13 cellular contexts compared by ENCODE assay signal in the genomic region with DNA sequence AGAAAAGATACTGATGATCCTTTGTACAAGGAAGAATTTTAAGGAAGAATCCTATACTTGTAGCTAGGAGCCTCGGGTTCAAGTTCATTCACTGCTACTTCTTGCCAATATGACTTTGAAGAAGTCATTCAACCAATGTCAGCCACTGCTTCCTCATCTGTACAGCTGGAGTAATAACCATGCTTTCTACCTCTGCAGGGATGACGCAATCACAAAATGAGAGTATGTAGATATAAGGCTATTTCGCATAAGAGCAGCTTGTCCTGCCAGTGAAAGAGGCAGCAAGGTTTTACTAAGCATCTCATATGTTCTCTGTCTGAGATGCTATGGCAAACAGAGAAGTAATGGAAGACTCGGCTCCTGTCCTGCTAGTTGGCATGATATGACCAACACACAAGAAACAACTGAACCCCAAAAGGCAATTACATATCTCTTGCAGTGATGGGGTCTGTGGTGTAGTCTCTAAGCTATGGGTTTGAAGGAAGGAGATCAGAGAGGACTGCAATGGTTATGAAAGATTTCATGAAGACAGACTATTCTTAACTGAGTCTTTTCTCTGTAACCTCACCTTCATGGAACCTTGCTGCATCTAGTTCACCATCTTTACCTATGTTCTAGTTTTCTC. TPM values are rescaled to one million over a fixed set of nuclear protein-coding genes. Genes with fewer than 3 reads are reported as not detected.
DNase-seq lines count a peak whose midpoint lies in the region; ATAC-seq and TF ChIP-seq lines count a peak whose summit lies in the region.
"Had no signal": no experiment of that assay in that cellular context is flagged by ENCODE, and none has a peak within 500 bp of the region (broad histone marks: within the 10 kb centered on the region; RNA-seq: fewer than 3 reads in every experiment).

No MANE protein-coding gene starts in this region.

- no peak for DNase-seq in CD8-positive, alpha-beta memory T cell
- DNase-seq in NAMALWA (ENCODE audit: low spot score) (peak; percentile 23), NCI-H526 (lab: John Stamatoyannopoulos, UW) (no peak), MM.1S (no peak)
- no peak for DNase-seq in activated naive CD8-positive, alpha-beta T cell treated with anti-CD3 and anti-CD28 coated beads for 36 hours
- DNase-seq in naive thymus-derived CD4-positive, alpha-beta T cell: no peak
- DNase-seq: left cardiac atrium, NCI-H187 treated with DMSO at 0.1 percent for 48 hours, T1000 had no signal

- no peak overlapping the region for H3K4me3 ChIP-seq in CD8-positive, alpha-beta memory T cell (ENCODE audit: low read length)
- H3K4me3 ChIP-seq in naive thymus-derived CD4-positive, alpha-beta T cell (ENCODE audit: low read length): no peak overlapping the region
- no peak overlapping the region for H3K4me3 ChIP-seq in MM.1S (ENCODE audit: low read length)
- H3K4me3 ChIP-seq: BLaER1, hepatocyte had no signal

- H3K27me3 ChIP-seq in CD8-positive, alpha-beta memory T cell (ENCODE audit: insufficient read depth, low read length, poor library complexity, severe bottlenecking): no peaks in the 10 kb centered on the region
- H3K27me3 ChIP-seq in naive thymus-derived CD4-positive, alpha-beta T cell (ENCODE audit: control insufficient read depth in 2 of 2, insufficient read depth in 2 of 2, low read length in 2 of 2): no peaks in the 10 kb centered on the region
- no peaks in the 10 kb centered on the region for H3K27me3 ChIP-seq in MM.1S (replicated peaks; ENCODE audit: insufficient read depth, low read length)
- H3K27me3 ChIP-seq: BLaER1, hepatocyte had no signal

- H3K27ac ChIP-seq in CD8-positive, alpha-beta memory T cell (ENCODE audit: low read depth, low read length): no peak overlapping the region
- peak overlapping the region; percentile 6 for H3K27ac ChIP-seq in naive thymus-derived CD4-positive, alpha-beta T cell (ENCODE audit: low read depth, low read length)
- no peak overlapping the region for H3K27ac ChIP-seq in MM.1S (ENCODE audit: low read length)
- H3K27ac ChIP-seq: BLaER1, hepatocyte had no signal

- CTCF ChIA-PET in CD8-positive, alpha-beta memory T cell (lab: Charles Lee): interaction anchor here (1.1 to 2.1 kb wide), 2 partner anchors 80 to 90 kb away, joined by 3 to 8 read pairs; no protein-coding TSS in a partner anchor
- CTCF ChIA-PET in naive thymus-derived CD4-positive, alpha-beta T cell (lab: Charles Lee): no interaction called here

- H3K27ac Mint-ChIP-seq in CD8-positive, alpha-beta memory T cell: peak overlapping the region; percentile 2 to 85 (median 45)
- H3K27ac Mint-ChIP-seq in activated naive CD8-positive, alpha-beta T cell treated with anti-CD3 and anti-CD28 coated beads for 36 hours: peak overlapping the region; percentile 55
- peak overlapping the region in 8 of 9 donors; percentile 28 to 83 (median 59) for H3K27ac Mint-ChIP-seq in naive thymus-derived CD4-positive, alpha-beta T cell

- TF ChIP-seq CTCF in MM.1S (IDR thresholded peaks at IDR 0.05; ENCODE audit: low read length): no peak

- H2AFZ ChIP-seq in MM.1S (ENCODE audit: low read length): no peak overlapping the region
- H2AFZ ChIP-seq: hepatocyte had no signal

- ATAC-seq in naive thymus-derived CD4-positive, alpha-beta T cell: peak; percentile 70
- ATAC-seq in GM21576 (IDR thresholded peaks at IDR 0.05; ENCODE audit: unreplicated experiment): no peak
- ATAC-seq: Right ventricle myocardium inferior had no signal

- no peaks in the 10 kb centered on the region for H3K27me3 Mint-ChIP-seq in CD8-positive, alpha-beta memory T cell
- no peaks in the 10 kb centered on the region for H3K27me3 Mint-ChIP-seq in activated naive CD8-positive, alpha-beta T cell treated with anti-CD3 and anti-CD28 coated beads for 36 hours
- no peaks in the 10 kb centered on the region for H3K27me3 Mint-ChIP-seq in naive thymus-derived CD4-positive, alpha-beta T cell

- peaks cover 0 to 50% (median 14%) of the 10 kb centered on the region in 3 donors for H3K36me3 Mint-ChIP-seq in CD8-positive, alpha-beta memory T cell
- H3K36me3 Mint-ChIP-seq in activated naive CD8-positive, alpha-beta T cell treated with anti-CD3 and anti-CD28 coated beads for 36 hours: peaks cover 45% of the 10 kb centered on the region
- H3K36me3 Mint-ChIP-seq in naive thymus-derived CD4-positive, alpha-beta T cell: peaks cover 7 to 33% (median 27%) of the 10 kb centered on the region in 5 donors

- H3K4me1 ChIP-seq in CD8-positive, alpha-beta memory T cell (ENCODE audit: insufficient read depth, low read length): peaks cover 77% of the 10 kb centered on the region
- peaks cover 40 to 70% of the 10 kb centered on the region in 2 donors for H3K4me1 ChIP-seq in naive thymus-derived CD4-positive, alpha-beta T cell (ENCODE audit: control insufficient read depth in 2 of 2, insufficient read depth in 2 of 2, low read length in 2 of 2)
- peaks cover 3% of the 10 kb centered on the region for H3K4me1 ChIP-seq in MM.1S (ENCODE audit: low read length)

- no peak overlapping the region for H3K9ac ChIP-seq in MM.1S (ENCODE audit: low read length)
- H3K9ac ChIP-seq: BLaER1 had no signal

- no peak overlapping the region for H3K4me2 ChIP-seq in MM.1S (ENCODE audit: low read depth, low read length)
- H3K4me2 ChIP-seq: BLaER1, hepatocyte had no signal

- H3K36me3 ChIP-seq in CD8-positive, alpha-beta memory T cell (ENCODE audit: insufficient read depth, low read length): no peaks in the 10 kb centered on the region
- H3K36me3 ChIP-seq in naive thymus-derived CD4-positive, alpha-beta T cell (ENCODE audit: control insufficient read depth in 2 of 3, insufficient read depth in 3 of 3, low read length in 3 of 3): peaks cover 0 to 17% (median 5%) of the 10 kb centered on the region in 3 experiments
- 0 out of 2 replicates have a peak, but pooled peaks cover 5% of the 10 kb centered on the region for H3K36me3 ChIP-seq in MM.1S (replicated peaks; ENCODE audit: insufficient read depth, low read length)

- no peaks in the 10 kb centered on the region for H3K9me2 ChIP-seq in MM.1S (replicated peaks; ENCODE audit: insufficient read depth, low read length)

- H3K4me1 Mint-ChIP-seq in CD8-positive, alpha-beta memory T cell: peaks cover 55 to 61% (median 59%) of the 10 kb centered on the region in 3 donors
- H3K4me1 Mint-ChIP-seq in activated naive CD8-positive, alpha-beta T cell treated with anti-CD3 and anti-CD28 coated beads for 36 hours: peaks cover 58% of the 10 kb centered on the region
- H3K4me1 Mint-ChIP-seq in naive thymus-derived CD4-positive, alpha-beta T cell: peaks cover 56 to 63% (median 59%) of the 10 kb centered on the region in 7 donors

- POLR2A ChIA-PET in CD8-positive, alpha-beta memory T cell (lab: Charles Lee): interaction anchor here (0.6 kb wide), 1 partner anchor 14 kb away, joined by 5 read pairs; no protein-coding TSS in a partner anchor
- POLR2A ChIA-PET in naive thymus-derived CD4-positive, alpha-beta T cell (lab: Charles Lee): interaction anchor here (0.5 to 1.7 kb wide), 4 partner anchors 11 to 219 kb away, joined by 3 to 16 read pairs (median 3); a partner anchor contains a TSS

- H3K79me2 ChIP-seq in MM.1S (ENCODE audit: low read length): peaks cover 58% of the 10 kb centered on the region

- no peaks in the 10 kb centered on the region for H3F3A ChIP-seq in MM.1S (ENCODE audit: insufficient read depth, low read length)

- peak overlapping the region in 1 of 7 donors; percentile 49 for H3K4me3 Mint-ChIP-seq in CD8-positive, alpha-beta memory T cell
- H3K4me3 Mint-ChIP-seq in activated naive CD8-positive, alpha-beta T cell treated with anti-CD3 and anti-CD28 coated beads for 36 hours: no peak overlapping the region
- H3K4me3 Mint-ChIP-seq in naive thymus-derived CD4-positive, alpha-beta T cell: peak overlapping the region in 7 of 10 donors; percentile 19 to 70 (median 48)

- H3K9me3 ChIP-seq in CD8-positive, alpha-beta memory T cell (ENCODE audit: low read length): no peaks in the 10 kb centered on the region
- no peaks in the 10 kb centered on the region for H3K9me3 ChIP-seq in naive thymus-derived CD4-positive, alpha-beta T cell (ENCODE audit: control insufficient read depth in 2 of 3, low read length in 3 of 3)
- no peaks in the 10 kb centered on the region for H3K9me3 ChIP-seq in MM.1S (replicated peaks; ENCODE audit: insufficient read depth, low read length)
- H3K9me3 ChIP-seq: BLaER1 had no signal

- H3K9me3 Mint-ChIP-seq in CD8-positive, alpha-beta memory T cell: no peaks in the 10 kb centered on the region
- no peaks in the 10 kb centered on the region for H3K9me3 Mint-ChIP-seq in activated naive CD8-positive, alpha-beta T cell treated with anti-CD3 and anti-CD28 coated beads for 36 hours
- H3K9me3 Mint-ChIP-seq in naive thymus-derived CD4-positive, alpha-beta T cell: no peaks in the 10 kb centered on the region

- H4K20me1 ChIP-seq in MM.1S (ENCODE audit: insufficient read depth, low read length): 0 out of 2 replicates have a peak, but pooled peaks cover 7% of the 10 kb centered on the region

- intact Hi-C loops in naive thymus-derived CD4-positive, alpha-beta T cell (cut with micrococcal nuclease): loop anchor here in 1 of 2 donors (1.0 kb wide), 1 partner anchor 8 kb away; no protein-coding TSS in a partner anchor

RNA-seq across cellular contexts. Expression of a gene that starts 9.2 kb away (rescaled TPM):
- total RNA-seq in CD8-positive, alpha-beta memory T cell: 10 to 100 TPM; 71.7 to 74.0 TPM
- polyA plus RNA-seq in CD8-positive, alpha-beta memory T cell: 114 TPM
- 10 to 100 TPM; 78.3 to 85.4 TPM for total RNA-seq in activated naive CD8-positive, alpha-beta T cell treated with anti-CD3 and anti-CD28 coated beads for 36 hours
- 100 to 1,000 TPM; 114 to 253 (median 218) TPM for total RNA-seq in naive thymus-derived CD4-positive, alpha-beta T cell
- polyA plus RNA-seq in naive thymus-derived CD4-positive, alpha-beta T cell: 10 to 100 TPM; 71.5 to 84.6 TPM
